ENCODE assay signal across 8 cellular contexts in the genomic region with DNA sequence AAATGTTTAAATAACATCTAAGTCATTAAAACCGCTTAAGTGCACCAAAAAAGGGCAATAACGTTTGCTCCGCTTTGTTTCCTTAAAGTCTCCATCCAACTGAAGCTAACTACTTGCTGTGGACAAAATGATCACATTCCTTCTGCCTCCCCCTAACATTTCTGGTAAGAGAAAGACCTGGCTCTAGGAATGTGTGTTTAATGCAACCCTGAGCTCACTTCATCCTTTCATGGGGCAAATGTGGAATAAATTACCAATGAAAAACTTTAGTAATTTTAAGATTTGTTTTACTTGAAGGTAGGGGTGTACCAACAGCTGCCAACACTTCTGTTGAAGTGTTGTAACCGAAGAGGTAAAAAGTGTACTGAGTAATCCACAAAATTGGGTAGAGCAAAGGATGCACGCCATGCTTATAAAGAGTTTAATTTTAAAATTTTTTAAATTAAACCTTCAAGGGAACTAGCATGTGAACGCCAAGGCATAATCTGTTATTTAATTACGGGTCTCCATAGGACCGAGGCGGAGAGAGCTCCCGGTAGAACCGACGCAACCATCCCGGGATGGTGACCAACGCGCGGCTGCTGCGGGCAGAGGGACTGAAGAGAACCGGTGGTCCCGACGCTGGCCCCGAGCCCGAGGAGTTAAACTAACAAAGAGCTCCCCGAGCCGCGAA. TPM values are rescaled to one million over a fixed set of nuclear protein-coding genes. Genes with fewer than 3 reads are reported as not detected.
DNase-seq lines count a peak whose midpoint lies in the region; ATAC-seq and TF ChIP-seq lines count a peak whose summit lies in the region.

No MANE protein-coding gene starts in this region.

- peaks cover 60% of the 10 kb centered on the region for H3K79me2 ChIP-seq in osteoblast (ENCODE audit: insufficient read depth, low read length)

- peak overlapping the region; percentile 98 for H3K4me2 ChIP-seq in osteoblast (ENCODE audit: insufficient read depth, low read length)

- DNase-seq in AG04449 (ENCODE audit: low read depth, low spot score) (no peak), GM12864 (ENCODE audit: low read depth) (no peak), SJSA1 (ENCODE audit: low read depth in 1 of 2, low spot score in 2 of 2) (peak in 1 of 2 experiments; percentile 54), erythroblast (lab: John Stamatoyannopoulos, UW) (peak; percentile 51 to 65), osteoblast (ENCODE audit: insufficient read length, low spot score, missing footprints) (no peak), islet precursor cell (no peak)

- no peak for TF ChIP-seq POLR2A in erythroblast (IDR thresholded peaks at IDR 0.05; ENCODE audit: low read length)

- H3K36me3 ChIP-seq in SJSA1 = peaks cover 12% of the 10 kb centered on the region
- no peaks in the 10 kb centered on the region for H3K36me3 ChIP-seq in osteoblast (ENCODE audit: insufficient read depth, low read length)

- peaks cover 22% of the 10 kb centered on the region for H3K4me1 ChIP-seq in SJSA1 (replicated peaks)
- peaks cover 19% of the 10 kb centered on the region for H3K4me1 ChIP-seq in osteoblast (ENCODE audit: insufficient read depth, low read length)

- no peak for TF ChIP-seq CTCF in AG04449 (IDR thresholded peaks at IDR 0.05; ENCODE audit: insufficient read depth, low read length, missing control alignments)
- TF ChIP-seq CTCF in GM12864 (IDR thresholded peaks at IDR 0.05; ENCODE audit: low read depth, low read length, missing control alignments) = no peak
- TF ChIP-seq CTCF in osteoblast (IDR thresholded peaks at IDR 0.05; ENCODE audit: extremely low read depth, low read depth, low read length) = no peak

- POLR2A ChIA-PET in AG04449 (lab: Yijun Ruan, JAX) = interaction anchor here (1.0 to 4.5 kb wide), 4 partner anchors 13 to 149 kb away, joined by 3 to 46 read pairs (median 6); partner anchors contain the start of gene SRSF7

- H3K27ac ChIP-seq in SJSA1 (peak overlapping the region; percentile 71), osteoblast (ENCODE audit: low read depth, low read length) (peak overlapping the region; percentile 73)

- H4K20me1 ChIP-seq in osteoblast (ENCODE audit: insufficient read depth, low read length) = peaks cover 43% of the 10 kb centered on the region

- H3K27me3 ChIP-seq in SJSA1 (replicated peaks) (no peaks in the 10 kb centered on the region), osteoblast (ENCODE audit: insufficient read depth, low read length) (no peaks in the 10 kb centered on the region)

- CTCF ChIA-PET in AG04449 (lab: Yijun Ruan, JAX) = interaction anchor here (1.1 to 12.3 kb wide), 11 partner anchors 9 to 286 kb away, joined by 3 to 147 read pairs (median 5); no protein-coding TSS in a partner anchor

- peak overlapping the region; percentile 38 for H2AFZ ChIP-seq in osteoblast (ENCODE audit: low read length)

- H3K9me3 ChIP-seq in SJSA1 (replicated peaks) (no peaks in the 10 kb centered on the region), osteoblast (ENCODE audit: low read depth, low read length) (no peaks in the 10 kb centered on the region)

- H3K4me3 ChIP-seq in AG04449 (ENCODE audit: low read depth, low read length) (peak overlapping the region; percentile 84), GM12864 (ENCODE audit: low read depth, low read length) (peak overlapping the region; percentile 93), SJSA1 (peak overlapping the region; percentile 71), osteoblast (ENCODE audit: insufficient read depth, low read length) (peak overlapping the region; percentile 92)

- no peak for ATAC-seq in HG02884 (IDR thresholded peaks at IDR 0.05; ENCODE audit: unreplicated experiment)
- ATAC-seq in GM21723 (IDR thresholded peaks at IDR 0.05; ENCODE audit: unreplicated experiment) = no peak

RNA-seq across cellular contexts. Expression of gene HNRNPLL, which starts 1.1 kb away (rescaled TPM):
- total RNA-seq in SJSA1 (2014; rRNA removed; shearing (Covaris generic)) = 36.3 and 46.6 TPM in 2 replicates
- total RNA-seq in osteoblast = 46.0 and 53.9 TPM in 2 replicates

Comparison
In these comparisons a context has a peak if more than half of its experiments do, and no peak if none do; other contexts are left out.
1. DNase-seq: peak in erythroblast (2 of 2); none in AG04449 (single experiment), GM12864 (single experiment), osteoblast (single experiment) and islet precursor cell (single experiment).
2. Peak in every context shown above with its lines, with median percentiles within 50 percentile points of each other: H3K4me3 ChIP-seq.